ENCODE assay signal across 1 cellular context in the genomic region with DNA sequence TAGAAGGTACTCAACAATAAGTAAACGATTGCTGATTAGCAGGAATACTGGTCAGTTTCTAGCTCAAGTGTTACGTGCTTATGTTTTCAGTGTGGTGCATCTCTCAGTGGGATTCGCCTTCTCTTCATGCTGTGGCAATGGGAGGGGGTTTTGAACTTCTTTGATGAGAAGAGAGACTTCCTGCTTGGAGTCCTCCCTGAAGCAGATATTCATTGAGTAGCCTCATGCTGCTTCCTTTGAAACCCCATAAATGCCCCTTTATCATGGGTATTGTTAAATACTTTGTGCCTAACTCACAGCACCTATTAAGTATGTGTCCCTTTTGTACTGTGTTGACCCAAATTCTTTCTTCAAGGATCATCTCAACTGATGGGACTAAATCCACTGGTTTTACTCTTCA.
TF ChIP-seq lines count a peak whose summit lies in the region.

No MANE protein-coding gene starts in this region.

TF ChIP-seq in H1, 55 proteins besides CTCF, POLR2A, EP300 and RAD21:
- peak; percentile 39; the same call in 1 of the 2 replicates for TF ChIP-seq POU5F1 (IDR thresholded peaks at IDR 0.05; ENCODE audit: low read depth, low read length)
- no peak for TF ChIP-seq GABPA (IDR thresholded peaks at IDR 0.05; ENCODE audit: borderline replicate concordance, insufficient read depth, low read length)
- no peak for TF ChIP-seq HDAC6 (IDR thresholded peaks at IDR 0.05; ENCODE audit: low read depth, low read length)
- TF ChIP-seq CTBP2 (IDR thresholded peaks at IDR 0.05; ENCODE audit: borderline replicate concordance, insufficient read depth, insufficient read length, low read length): no peak
- TF ChIP-seq, protein P1, sequence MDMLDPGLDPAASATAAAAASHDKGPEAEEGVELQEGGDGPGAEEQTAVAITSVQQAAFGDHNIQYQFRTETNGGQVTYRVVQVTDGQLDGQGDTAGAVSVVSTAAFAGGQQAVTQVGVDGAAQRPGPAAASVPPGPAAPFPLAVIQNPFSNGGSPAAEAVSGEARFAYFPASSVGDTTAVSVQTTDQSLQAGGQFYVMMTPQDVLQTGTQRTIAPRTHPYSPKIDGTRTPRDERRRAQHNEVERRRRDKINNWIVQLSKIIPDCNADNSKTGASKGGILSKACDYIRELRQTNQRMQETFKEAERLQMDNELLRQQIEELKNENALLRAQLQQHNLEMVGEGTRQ (IDR thresholded peaks at IDR 0.05; ENCODE audit: low read length): no peak
- no peak for TF ChIP-seq ZNF274 (IDR thresholded peaks at IDR 0.05; ENCODE audit: borderline replicate concordance, extremely low read depth, low read length)
- TF ChIP-seq CEBPB (IDR thresholded peaks at IDR 0.05; ENCODE audit: low read depth, low read length): no peak
- peak; percentile 95 for TF ChIP-seq NANOG (IDR thresholded peaks at IDR 0.05; ENCODE audit: insufficient read depth, low read depth, low read length, poor library complexity, severe bottlenecking)
- no peak for TF ChIP-seq TBP (IDR thresholded peaks at IDR 0.05; ENCODE audit: low read depth, low read length)
